ENCODE assay signal across 8 cellular contexts in the genomic region with DNA sequence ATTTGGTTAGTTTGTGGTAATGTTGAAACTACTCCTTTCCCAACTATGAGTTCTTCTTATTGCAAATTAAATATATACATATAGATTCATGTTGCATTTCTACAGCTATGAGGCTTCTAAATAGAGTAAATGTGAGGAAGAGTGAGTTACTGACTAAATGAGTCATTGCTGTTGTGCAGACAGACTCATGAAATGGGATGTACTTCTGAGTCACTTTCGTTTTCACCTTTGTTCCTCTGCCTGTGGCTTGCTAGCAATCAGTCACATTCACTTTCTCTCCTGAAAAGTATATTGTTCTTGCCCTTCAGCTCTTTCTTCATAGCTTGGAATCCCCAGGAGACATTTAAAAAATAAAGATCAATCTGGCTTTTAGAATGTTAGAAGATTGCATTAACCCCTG.
A peak's percentile ranks its signal among the peaks of the same experiment; 100 is the strongest.
DNase-seq lines count a peak whose midpoint lies in the region; ATAC-seq and TF ChIP-seq lines count a peak whose summit lies in the region.

No MANE protein-coding gene starts in this region.

- DNase-seq in Caki2 (ENCODE audit: low read depth) (peak; percentile 48), RKO (ENCODE audit: low spot score) (peak; percentile 94), mesenchymal stem cell (peak; percentile 1), A673 (ENCODE audit: low spot score) (no peak), C1 segment of cervical spinal cord (lab: John Stamatoyannopoulos, UW) (no peak), upper lobe of left lung (no peak)

- no peak overlapping the region for H2AK5ac ChIP-seq in mesenchymal stem cell (ENCODE audit: low read length, severe bottlenecking)

- no peaks in the 10 kb centered on the region for H3K27me3 ChIP-seq in mesenchymal stem cell (ENCODE audit: control insufficient read depth in 1 of 2, insufficient read depth in 1 of 2, low read length in 2 of 2)
- no peaks in the 10 kb centered on the region for H3K27me3 ChIP-seq in A673 (replicated peaks; ENCODE audit: insufficient read depth, low read depth, low read length, poor library complexity)
- no peaks in the 10 kb centered on the region for H3K27me3 ChIP-seq in upper lobe of left lung

- H4K91ac ChIP-seq in mesenchymal stem cell (ENCODE audit: low read length), result no peak overlapping the region

- no peak overlapping the region for H2AFZ ChIP-seq in mesenchymal stem cell (ENCODE audit: low read depth, low read length)

- H2BK12ac ChIP-seq in mesenchymal stem cell (ENCODE audit: low read length in 2 of 2), result no peak overlapping the region

- no peak overlapping the region for H3K14ac ChIP-seq in mesenchymal stem cell (ENCODE audit: low read length in 2 of 2)

- no peak overlapping the region for H2BK15ac ChIP-seq in mesenchymal stem cell (ENCODE audit: low read depth, poor library complexity, severe bottlenecking)

- no peak overlapping the region for H3K23ac ChIP-seq in mesenchymal stem cell (ENCODE audit: low read length in 2 of 2)

- intact Hi-C loops in A673 (cut with micrococcal nuclease; ENCODE audit: unreplicated experiment), result no loop called here

- in situ Hi-C loops in Caki2 (cut with HindIII; ENCODE audit: low pct_unique_long_range_greater_than_20kb, low sequenced_read_pairs), result no loop called here

- no peak for TF ChIP-seq POLR2A in upper lobe of left lung (IDR thresholded peaks at IDR 0.05)

- TF ChIP-seq CTCF in A673 (conservative IDR thresholded peaks at IDR 0.05; ENCODE audit: low read depth, low read length) (no peak), upper lobe of left lung (IDR thresholded peaks at IDR 0.05) (no peak)

- H3K9me3 ChIP-seq in mesenchymal stem cell (ENCODE audit: control insufficient read depth, low read length), result no peaks in the 10 kb centered on the region
- no peaks in the 10 kb centered on the region for H3K9me3 ChIP-seq in A673 (ENCODE audit: low read depth, low read length, poor library complexity, severe bottlenecking)
- no peaks in the 10 kb centered on the region for H3K9me3 ChIP-seq in upper lobe of left lung

- POLR2A ChIA-PET in A673 (lab: Charles Lee; ENCODE audit: low non-redundant PET), result no interaction called here

- CTCF ChIA-PET in A673 (lab: Charles Lee), result no interaction called here

- TF ChIP-seq EP300 in upper lobe of left lung (IDR thresholded peaks at IDR 0.05), result no peak

- no peaks in the 10 kb centered on the region for H3K79me1 ChIP-seq in mesenchymal stem cell (replicated peaks; ENCODE audit: low read length, poor library complexity, severe bottlenecking)

- no peak overlapping the region for H3K4ac ChIP-seq in mesenchymal stem cell (ENCODE audit: low read depth in 1 of 2, low read length in 2 of 2)

- no peak overlapping the region for H3K4me2 ChIP-seq in mesenchymal stem cell (ENCODE audit: low read length, poor library complexity, severe bottlenecking)

- H4K8ac ChIP-seq in mesenchymal stem cell (ENCODE audit: low read length), result no peak overlapping the region

- no peak overlapping the region for H3K9ac ChIP-seq in mesenchymal stem cell (ENCODE audit: low read length)

- H3K4me1 ChIP-seq in mesenchymal stem cell (ENCODE audit: control insufficient read depth, insufficient read depth, low read depth, low read length) (peaks cover 2% of the 10 kb centered on the region), A673 (ENCODE audit: insufficient read depth, low read length, poor library complexity, severe bottlenecking) (no peaks in the 10 kb centered on the region), upper lobe of left lung (no peaks in the 10 kb centered on the region)

- H2BK5ac ChIP-seq in mesenchymal stem cell (ENCODE audit: low read depth, low read length, poor library complexity, severe bottlenecking), result no peak overlapping the region

- no peak overlapping the region for H2BK120ac ChIP-seq in mesenchymal stem cell (ENCODE audit: low read depth, low read length)

- H3K27ac ChIP-seq in mesenchymal stem cell (ENCODE audit: low read length, poor library complexity, severe bottlenecking), result peak overlapping the region; percentile 19
- no peak overlapping the region for H3K27ac ChIP-seq in A673 (ENCODE audit: low read depth, low read length, poor library complexity, severe bottlenecking)
- no peak overlapping the region for H3K27ac ChIP-seq in upper lobe of left lung

- H3K18ac ChIP-seq in mesenchymal stem cell (ENCODE audit: low read depth in 1 of 2, low read length in 2 of 2), result no peak overlapping the region

- H3K4me3 ChIP-seq in mesenchymal stem cell (ENCODE audit: insufficient read depth in 1 of 2, low read depth in 1 of 2, low read length in 2 of 2), result no peak overlapping the region
- H3K4me3 ChIP-seq in A673 (ENCODE audit: low read depth, low read length, poor library complexity, severe bottlenecking), result no peak overlapping the region
- H3K4me3 ChIP-seq in upper lobe of left lung, result no peak overlapping the region

- peak; percentile 98 for ATAC-seq in GM19043 (IDR thresholded peaks at IDR 0.05; ENCODE audit: low read depth, unreplicated experiment)
- peak; percentile 100 for ATAC-seq in HG03103 (IDR thresholded peaks at IDR 0.05; ENCODE audit: low read depth, unreplicated experiment)
- ATAC-seq in upper lobe of left lung (ENCODE audit: low FRiP score in 2 of 2), result no peak

- 25% methylated on average over 1 of the region's 1 CpG for WGBS in mesenchymal stem cell
- WGBS in upper lobe of left lung, 2 donors, result 14 to 34% methylated on average over 1 of the region's 1 CpG

- BruUV-seq in A673 (replicated peaks; lab: Mats Ljungman, UMichigan), result no TSS peak

- no peaks in the 10 kb centered on the region for H3K36me3 ChIP-seq in mesenchymal stem cell (ENCODE audit: control insufficient read depth in 1 of 2, insufficient read depth in 2 of 2, low read depth in 1 of 2, low read length in 2 of 2)
- no peaks in the 10 kb centered on the region for H3K36me3 ChIP-seq in A673 (ENCODE audit: insufficient read depth, low read length, poor library complexity, severe bottlenecking)
- H3K36me3 ChIP-seq in upper lobe of left lung, result no peaks in the 10 kb centered on the region

Comparison
In these comparisons a context has a peak if more than half of its experiments do, and no peak if none do; other contexts are left out.
1. DNase-seq: peak in Caki2 (single experiment), RKO (single experiment) and mesenchymal stem cell (single experiment); none in A673 (single experiment), C1 segment of cervical spinal cord (0 of 14) and upper lobe of left lung (0 of 2).
2. ATAC-seq: peak in GM19043 (single experiment) and HG03103 (single experiment); none in upper lobe of left lung (0 of 2).